In the genomic region with DNA sequence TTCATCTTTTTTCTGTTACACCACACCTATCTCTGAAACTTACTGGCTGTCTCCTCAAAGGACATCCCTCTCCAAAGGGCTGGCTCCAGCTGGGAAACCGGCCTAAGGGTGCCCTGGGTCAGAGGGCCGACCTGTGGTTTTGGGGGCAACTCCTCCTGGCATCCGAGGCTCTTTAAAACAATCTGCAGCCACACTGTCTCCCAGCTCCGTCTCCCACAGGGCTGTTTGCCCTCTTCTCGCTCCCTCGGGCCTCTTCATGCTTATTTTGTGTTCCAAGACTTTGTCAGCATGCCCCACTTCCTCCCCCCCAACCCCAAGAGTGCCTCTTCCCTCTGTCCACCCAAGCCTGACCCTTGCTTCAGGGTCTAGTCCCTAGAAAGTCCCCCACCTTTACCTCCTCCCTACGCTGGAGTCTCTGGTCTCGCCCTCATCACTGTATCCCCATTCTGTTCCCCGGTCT, we compare ENCODE assay signal across 9 cellular contexts. TPM values are rescaled to one million over a fixed set of nuclear protein-coding genes. Genes with fewer than 3 reads are reported as not detected.
DNase-seq lines count a peak whose midpoint lies in the region; ATAC-seq, FAIRE-seq and TF ChIP-seq lines count a peak whose summit lies in the region.
"Had no signal": no experiment of that assay in that cellular context is flagged by ENCODE, and none has a peak within 500 bp of the region (broad histone marks: within the 10 kb centered on the region; RNA-seq: fewer than 3 reads in every experiment).

No MANE protein-coding gene starts in this region.

- TF ChIP-seq EP300 in gastroesophageal sphincter (IDR thresholded peaks at IDR 0.05), result no peak

- no peaks in the 10 kb centered on the region for H3K27me3 ChIP-seq in CD8-positive, alpha-beta T cell (ENCODE audit: insufficient read depth, low read length)
- H3K27me3 ChIP-seq in IMR-90 (ENCODE audit: control insufficient read depth, insufficient read depth, low read length), result no peaks in the 10 kb centered on the region
- no peaks in the 10 kb centered on the region for H3K27me3 ChIP-seq in astrocyte (ENCODE audit: insufficient read depth, low read length)
- H3K27me3 ChIP-seq in gastroesophageal sphincter, result no peaks in the 10 kb centered on the region

- peaks cover 9 to 37% of the 10 kb centered on the region in 2 experiments; a peak in 3 of 4 replicates for H3K79me1 ChIP-seq in IMR-90 (ENCODE audit: low read depth in 1 of 2, low read length in 2 of 2)

- H2AFZ ChIP-seq in IMR-90 (replicated peaks; ENCODE audit: low read length, poor library complexity) (peak overlapping the region; percentile 50), astrocyte (ENCODE audit: low read depth, low read length) (no peak overlapping the region)

- H3K9ac ChIP-seq in IMR-90 (ENCODE audit: low read depth, low read length) (no peak overlapping the region), astrocyte (ENCODE audit: low read length) (no peak overlapping the region)

- H4K91ac ChIP-seq in IMR-90 (ENCODE audit: insufficient read depth, low read depth, low read length), result no peak overlapping the region

- H3K4me3 Mint-ChIP-seq in CD8-positive, alpha-beta T cell, result peak overlapping the region; percentile 85
- peak overlapping the region; percentile 86 for H3K4me3 Mint-ChIP-seq in astrocyte (ENCODE audit: unreplicated experiment)
- peak overlapping the region; percentile 92 for H3K4me3 Mint-ChIP-seq in natural killer cell

- H3K4me3 ChIP-seq in CD8-positive, alpha-beta T cell (ENCODE audit: low read depth, low read length), result peak overlapping the region; percentile 53
- H3K4me3 ChIP-seq in IMR-90 (ENCODE audit: insufficient read depth, low read depth, low read length) (no peak overlapping the region), astrocyte (ENCODE audit: insufficient read depth, low read depth, low read length) (no peak overlapping the region), gastroesophageal sphincter (no peak overlapping the region)

- H3K18ac ChIP-seq in IMR-90 (ENCODE audit: low read depth, low read length), result no peak overlapping the region

- no peak overlapping the region for H2BK120ac ChIP-seq in IMR-90 (ENCODE audit: low read depth, low read length)

- H3K4me1 Mint-ChIP-seq in CD8-positive, alpha-beta T cell (ENCODE audit: low read depth), result peaks cover 70% of the 10 kb centered on the region
- peaks cover 27% of the 10 kb centered on the region for H3K4me1 Mint-ChIP-seq in astrocyte (ENCODE audit: low read depth, unreplicated experiment)
- H3K4me1 Mint-ChIP-seq in natural killer cell, result peaks cover 73 to 83% of the 10 kb centered on the region in 2 donors

- WGBS in IMR-90 (ENCODE audit: extremely low coverage in 2 of 2, insufficient read length in 1 of 2), 2 experiments, result 70% methylated on average over 7 of the region's 9 CpGs; no CpG with 5 or more reads in 1 of the 2 experiments
- 70 to 73% methylated on average over 8 of the region's 9 CpGs for WGBS in gastroesophageal sphincter (ENCODE audit: low coverage in 1 of 2), 2 donors

- H2BK20ac ChIP-seq in IMR-90 (ENCODE audit: low read depth, low read length), result no peak overlapping the region

- H3K9me3 Mint-ChIP-seq in CD8-positive, alpha-beta T cell, result no peaks in the 10 kb centered on the region
- H3K9me3 Mint-ChIP-seq in astrocyte (ENCODE audit: unreplicated experiment), result no peaks in the 10 kb centered on the region
- H3K9me3 Mint-ChIP-seq in natural killer cell, result no peaks in the 10 kb centered on the region

- in situ Hi-C loops in IMR-90 (cut with MboI; ENCODE audit: low sequenced_read_pairs), result no loop called here

- TF ChIP-seq CTCF in CD8-positive, alpha-beta T cell (IDR thresholded peaks at IDR 0.05), result no peak
- TF ChIP-seq CTCF in IMR-90 (conservative IDR thresholded peaks at IDR 0.05; ENCODE audit: low read depth, low read length) (no peak), astrocyte (IDR thresholded peaks at IDR 0.05; ENCODE audit: insufficient read depth, low read depth, low read length) (no peak), natural killer cell (IDR thresholded peaks at IDR 0.05) (no peak), gastroesophageal sphincter (IDR thresholded peaks at IDR 0.05) (no peak)

- BruUV-seq in IMR-90 (replicated peaks; lab: Mats Ljungman, UMichigan), result no TSS peak

- H3K23ac ChIP-seq in IMR-90 (ENCODE audit: low read depth, low read length), result no peak overlapping the region; the same call in 1 of the 2 replicates

- H2BK15ac ChIP-seq in IMR-90 (ENCODE audit: low read depth, low read length), result no peak overlapping the region

- H4K20me1 ChIP-seq in IMR-90 (ENCODE audit: insufficient read depth, low read length), result peaks cover 30% of the 10 kb centered on the region
- peaks cover 31% of the 10 kb centered on the region for H4K20me1 ChIP-seq in astrocyte (ENCODE audit: insufficient read depth, low read length)

- peak overlapping the region; percentile 49 for H3K27ac ChIP-seq in CD8-positive, alpha-beta T cell (ENCODE audit: low read depth, low read length)
- no peak overlapping the region for H3K27ac ChIP-seq in IMR-90 (ENCODE audit: insufficient read depth, low read length)
- no peak overlapping the region for H3K27ac ChIP-seq in astrocyte (ENCODE audit: low read depth, low read length)
- peak overlapping the region in 1 of 4 donors; percentile 26 for H3K27ac ChIP-seq in gastroesophageal sphincter

- H3K9me3 ChIP-seq in CD8-positive, alpha-beta T cell (ENCODE audit: low read length), result no peaks in the 10 kb centered on the region
- H3K9me3 ChIP-seq in IMR-90 (ENCODE audit: control insufficient read depth, insufficient read depth, low read length), result no peaks in the 10 kb centered on the region
- H3K9me3 ChIP-seq in astrocyte (ENCODE audit: insufficient read depth, low read depth, low read length), result no peaks in the 10 kb centered on the region
- no peaks in the 10 kb centered on the region for H3K9me3 ChIP-seq in gastroesophageal sphincter

- intact Hi-C loops in CD8-positive, alpha-beta T cell (cut with DNase I, micrococcal nuclease), result loop anchor here (2.0 to 10.0 kb wide), 4 partner anchors 62 to 864 kb away; partner anchors contain the start of genes COX5A (in 1 of the 2), IMP3 (in 1 of the 2), SNUPN (in 1 of the 2) and SNX33 (in 1 of the 2)
- intact Hi-C loops in IMR-90 (cut with micrococcal nuclease), result no loop called here
- intact Hi-C loops in natural killer cell (cut with micrococcal nuclease), result loop anchor here (10.0 kb wide), 2 partner anchors 424 to 674 kb away; partner anchors contain the start of genes C15orf39 and SIN3A

- dilution Hi-C loops in IMR-90 (cut with HindIII; ENCODE audit: low sequenced_read_pairs, unreplicated experiment), result no loop called here

- no peak for TF ChIP-seq RAD21 in IMR-90 (IDR thresholded peaks at IDR 0.05; ENCODE audit: low read length)

- no peak overlapping the region for H3K4me2 ChIP-seq in IMR-90 (ENCODE audit: low read depth, low read length)
- H3K4me2 ChIP-seq in astrocyte (ENCODE audit: low read length), result peak overlapping the region; percentile 100

- H3K27ac Mint-ChIP-seq in CD8-positive, alpha-beta T cell, result peak overlapping the region; percentile 92
- H3K27ac Mint-ChIP-seq in astrocyte (ENCODE audit: unreplicated experiment) (no peak overlapping the region), natural killer cell (peak overlapping the region; percentile 97 to 98)

- H2BK5ac ChIP-seq in IMR-90 (ENCODE audit: low read depth, low read length, poor library complexity, severe bottlenecking), result no peak overlapping the region

- H3K36me3 ChIP-seq in CD8-positive, alpha-beta T cell (ENCODE audit: insufficient read depth, low read length), result no peaks in the 10 kb centered on the region
- H3K36me3 ChIP-seq in IMR-90 (ENCODE audit: control insufficient read depth, insufficient read depth, low read length) (no peaks in the 10 kb centered on the region; the same call in 1 of the 2 replicates), astrocyte (ENCODE audit: insufficient read depth, low read length) (no peaks in the 10 kb centered on the region), gastroesophageal sphincter (no peaks in the 10 kb centered on the region)

- peaks cover 17% of the 10 kb centered on the region for H3K36me3 Mint-ChIP-seq in CD8-positive, alpha-beta T cell
- H3K36me3 Mint-ChIP-seq in astrocyte (ENCODE audit: low read depth, unreplicated experiment) (no peaks in the 10 kb centered on the region), natural killer cell (no peaks in the 10 kb centered on the region)

- no peak overlapping the region for H4K5ac ChIP-seq in IMR-90 (ENCODE audit: low read depth, low read length)

- CTCF ChIA-PET in CD8-positive, alpha-beta T cell (lab: Charles Lee), result interaction anchor here (0.8 to 38.4 kb wide), 10 partner anchors 3 to 405 kb away, joined by 3 to 1956 read pairs (median 5); partner anchors contain the start of genes CLK3, CSK, LMAN1L and ULK3
- CTCF ChIA-PET in IMR-90 (lab: Yijun Ruan, JAX), result interaction anchor here (1.3 to 1.5 kb wide), 2 partner anchors 10 to 35 kb away, joined by 3 to 6 read pairs; no protein-coding TSS in a partner anchor

- DNase-seq in CD8-positive, alpha-beta T cell, result no peak
- no peak for DNase-seq in IMR-90
- DNase-seq in astrocyte (ENCODE audit: low read depth), result no peak
- no peak for DNase-seq in natural killer cell
- DNase-seq in globus pallidus (ENCODE audit: low spot score), result no peak
- no peak for DNase-seq in cerebellar nuclear complex (lab: John Stamatoyannopoulos, UW)
- DNase-seq: NCI-H1105 treated with DMSO at 0.1 percent for 48 hours had no signal

- peak overlapping the region; percentile 43 for H2AK9ac ChIP-seq in IMR-90 (replicated peaks; ENCODE audit: low read depth, low read length, poor library complexity)

- H3K56ac ChIP-seq in IMR-90 (ENCODE audit: extremely low read depth, insufficient read depth, low read length), result no peak overlapping the region

- H3K14ac ChIP-seq in IMR-90 (replicated peaks; ENCODE audit: low read depth, low read length), result peak overlapping the region; percentile 78; the same call in 1 of the 2 replicates

- H3K4me1 ChIP-seq in CD8-positive, alpha-beta T cell (ENCODE audit: insufficient read depth, low read length), result peaks cover 71% of the 10 kb centered on the region
- H3K4me1 ChIP-seq in IMR-90 (ENCODE audit: control insufficient read depth, insufficient read depth, low read length) (peaks cover 14% of the 10 kb centered on the region), astrocyte (ENCODE audit: insufficient read depth, low read length) (peaks cover 27% of the 10 kb centered on the region), gastroesophageal sphincter (peaks cover 0 to 68% (median 31%) of the 10 kb centered on the region in 3 donors)

- peaks cover 7% of the 10 kb centered on the region; the same call in 1 of the 2 replicates for H3K9me1 ChIP-seq in IMR-90 (ENCODE audit: insufficient read depth, low read length)

- H3K79me2 ChIP-seq in astrocyte (ENCODE audit: insufficient read depth, low read length), result peaks cover 32% of the 10 kb centered on the region

- FAIRE-seq in astrocyte (lab: Jason Lieb, UNC), result no peak

- H3K4ac ChIP-seq in IMR-90 (ENCODE audit: low read depth, low read length), result no peak overlapping the region

- H3K27me3 Mint-ChIP-seq in CD8-positive, alpha-beta T cell (ENCODE audit: low read depth), result no peaks in the 10 kb centered on the region
- H3K27me3 Mint-ChIP-seq in astrocyte (ENCODE audit: low read depth, unreplicated experiment) (peaks cover 3% of the 10 kb centered on the region), natural killer cell (ENCODE audit: low read depth in 2 of 2) (no peaks in the 10 kb centered on the region)

- H2AK5ac ChIP-seq in IMR-90 (ENCODE audit: low read depth, low read length), result peak overlapping the region; percentile 26; the same call in 1 of the 2 replicates

- no peak for TF ChIP-seq POLR2A in IMR-90 (IDR thresholded peaks at IDR 0.05; ENCODE audit: low read depth, low read length)
- TF ChIP-seq POLR2A in gastroesophageal sphincter (IDR thresholded peaks at IDR 0.05), result no peak

- POLR2A ChIA-PET in CD8-positive, alpha-beta T cell (lab: Charles Lee), result interaction anchor here (0.9 to 21.8 kb wide), 6 partner anchors 9 to 421 kb away, joined by 3 to 512 read pairs (median 4); partner anchors contain the start of genes C15orf39 and COX5A
- POLR2A ChIA-PET in IMR-90 (lab: Charles Lee; ENCODE audit: unreplicated experiment), result no interaction called here

- H4K8ac ChIP-seq in IMR-90 (ENCODE audit: low read depth in 2 of 2, low read length in 2 of 2), result no peak overlapping the region

- ATAC-seq in CD8-positive, alpha-beta T cell, result no peak
- ATAC-seq in IMR-90 (ENCODE audit: low read depth) (no peak), natural killer cell (no peak), gastroesophageal sphincter (no peak), GM18873 (IDR thresholded peaks at IDR 0.05; ENCODE audit: low FRiP score, unreplicated experiment) (no peak)

RNA-seq across cellular contexts. Expression of gene CSK, which starts 1.3 kb away (rescaled TPM):
- 100 to 1,000 TPM in 1 of 2 experiments, 10 to 100 TPM in 1; 99.5 to 118 TPM for total RNA-seq in CD8-positive, alpha-beta T cell
- total RNA-seq in IMR-90 (2012; rRNA removed) (10.8 and 13.6 TPM in 2 replicates), astrocyte (45.4 and 49.8 TPM in 2 replicates), natural killer cell (100 to 1,000 TPM; 282 to 334 (median 287) TPM), gastroesophageal sphincter (10 to 100 TPM in 3 of 4 donors, 1 to 10 TPM in 1; 8.4 to 23.1 (median 18.2) TPM)
- 42.5 and 54.0 TPM in 2 replicates for polyA plus RNA-seq in IMR-90 (2012; rRNA removed)
- polyA plus RNA-seq in IMR-90 (2012; cell fraction: cytosol; rRNA removed), result 33.3 and 58.6 TPM in 2 replicates
- 97.3 and 182 TPM in 2 replicates for polyA plus RNA-seq in IMR-90 (2012; cell fraction: nucleus; rRNA removed; ENCODE audit: low replicate concordance)

RNA-seq across cellular contexts. Expression of gene CYP1A2, which starts 31.9 kb away (rescaled TPM):
- not detected for total RNA-seq in CD8-positive, alpha-beta T cell
- total RNA-seq in IMR-90 (2012; rRNA removed) (not detected in 2 replicates), astrocyte (not detected in 2 replicates), natural killer cell (not detected), gastroesophageal sphincter (not detected)
- not detected in 2 replicates for polyA plus RNA-seq in IMR-90 (2012; rRNA removed)
- not detected in 2 replicates for polyA plus RNA-seq in IMR-90 (2012; cell fraction: cytosol; rRNA removed)
- not detected in 2 replicates for polyA plus RNA-seq in IMR-90 (2012; cell fraction: nucleus; rRNA removed; ENCODE audit: low replicate concordance)

RNA-seq across cellular contexts. Expression of gene LMAN1L, which starts 32.1 kb away (rescaled TPM):
- not detected for total RNA-seq in CD8-positive, alpha-beta T cell
- total RNA-seq in IMR-90 (2012; rRNA removed) (not detected in 2 replicates), astrocyte (0.32 TPM in 1 of 2 replicates, not detected in the other), natural killer cell (1 to 10 TPM in 1 of 3 donors, under 1 TPM in 2; 0.72 to 1.1 (median 0.94) TPM), gastroesophageal sphincter (under 1 TPM in 1 of 4 donors, not detected in 3; 0.27 TPM)
- polyA plus RNA-seq in IMR-90 (2012; rRNA removed), result not detected in 2 replicates
- polyA plus RNA-seq in IMR-90 (2012; cell fraction: cytosol; rRNA removed), result not detected in 2 replicates
- 0.09 and 0.30 TPM in 2 replicates for polyA plus RNA-seq in IMR-90 (2012; cell fraction: nucleus; rRNA removed; ENCODE audit: low replicate concordance)

RNA-seq across cellular contexts. Expression of gene CPLX3, which starts 45.9 kb away (rescaled TPM):
- total RNA-seq in CD8-positive, alpha-beta T cell, result under 1 TPM; 0.19 to 0.36 TPM
- not detected in 2 replicates for total RNA-seq in IMR-90 (2012; rRNA removed)
- not detected in 2 replicates for polyA plus RNA-seq in IMR-90 (2012; rRNA removed)
- not detected in 2 replicates for polyA plus RNA-seq in IMR-90 (2012; cell fraction: cytosol; rRNA removed)
- 0.12 and 0.24 TPM in 2 replicates for polyA plus RNA-seq in IMR-90 (2012; cell fraction: nucleus; rRNA removed; ENCODE audit: low replicate concordance)
- total RNA-seq in astrocyte, result not detected in 2 replicates
- under 1 TPM in 2 of 3 donors, not detected in 1; 0.16 to 0.93 TPM for total RNA-seq in natural killer cell
- not detected for total RNA-seq in gastroesophageal sphincter

RNA-seq across cellular contexts. Expression of gene CYP1A1, which starts 55.2 kb away (rescaled TPM):
- total RNA-seq in CD8-positive, alpha-beta T cell, result not detected
- total RNA-seq in IMR-90 (2012; rRNA removed), result under 0.01 TPM in 2 replicates
- polyA plus RNA-seq in IMR-90 (2012; rRNA removed), result 0.03 and 0.04 TPM in 2 replicates
- polyA plus RNA-seq in IMR-90 (2012; cell fraction: cytosol; rRNA removed), result 0.02 TPM in 1 of 2 replicates, not detected in the other
- polyA plus RNA-seq in IMR-90 (2012; cell fraction: nucleus; rRNA removed; ENCODE audit: low replicate concordance), result 0.05 and 0.06 TPM in 2 replicates
- total RNA-seq in astrocyte, result 0.58 and 0.91 TPM in 2 replicates
- total RNA-seq in natural killer cell, result under 1 TPM in 1 of 3 donors, not detected in 2; 0.33 TPM
- total RNA-seq in gastroesophageal sphincter, result 1 to 10 TPM in 1 of 4 donors, under 1 TPM in 1, not detected in 2; 0.47 to 2.2 TPM
